ENCODE assay signal across 1 cellular context in genomic region chr5:65334077-65334476, GRCh38.
TF ChIP-seq lines count a peak whose summit lies in the region.

No MANE protein-coding gene starts in this region.

TF ChIP-seq in SK-N-SH treated with all-trans-retinoic acid at 6 μM for 48 hours, 23 proteins besides CTCF, POLR2A, EP300 and RAD21 (continued from another document):
- no peak for TF ChIP-seq POU6F1 (CRISPR knock-in tag; IDR thresholded peaks at IDR 0.05; ENCODE audit: borderline replicate concordance, low read depth)
- TF ChIP-seq, protein P1, sequence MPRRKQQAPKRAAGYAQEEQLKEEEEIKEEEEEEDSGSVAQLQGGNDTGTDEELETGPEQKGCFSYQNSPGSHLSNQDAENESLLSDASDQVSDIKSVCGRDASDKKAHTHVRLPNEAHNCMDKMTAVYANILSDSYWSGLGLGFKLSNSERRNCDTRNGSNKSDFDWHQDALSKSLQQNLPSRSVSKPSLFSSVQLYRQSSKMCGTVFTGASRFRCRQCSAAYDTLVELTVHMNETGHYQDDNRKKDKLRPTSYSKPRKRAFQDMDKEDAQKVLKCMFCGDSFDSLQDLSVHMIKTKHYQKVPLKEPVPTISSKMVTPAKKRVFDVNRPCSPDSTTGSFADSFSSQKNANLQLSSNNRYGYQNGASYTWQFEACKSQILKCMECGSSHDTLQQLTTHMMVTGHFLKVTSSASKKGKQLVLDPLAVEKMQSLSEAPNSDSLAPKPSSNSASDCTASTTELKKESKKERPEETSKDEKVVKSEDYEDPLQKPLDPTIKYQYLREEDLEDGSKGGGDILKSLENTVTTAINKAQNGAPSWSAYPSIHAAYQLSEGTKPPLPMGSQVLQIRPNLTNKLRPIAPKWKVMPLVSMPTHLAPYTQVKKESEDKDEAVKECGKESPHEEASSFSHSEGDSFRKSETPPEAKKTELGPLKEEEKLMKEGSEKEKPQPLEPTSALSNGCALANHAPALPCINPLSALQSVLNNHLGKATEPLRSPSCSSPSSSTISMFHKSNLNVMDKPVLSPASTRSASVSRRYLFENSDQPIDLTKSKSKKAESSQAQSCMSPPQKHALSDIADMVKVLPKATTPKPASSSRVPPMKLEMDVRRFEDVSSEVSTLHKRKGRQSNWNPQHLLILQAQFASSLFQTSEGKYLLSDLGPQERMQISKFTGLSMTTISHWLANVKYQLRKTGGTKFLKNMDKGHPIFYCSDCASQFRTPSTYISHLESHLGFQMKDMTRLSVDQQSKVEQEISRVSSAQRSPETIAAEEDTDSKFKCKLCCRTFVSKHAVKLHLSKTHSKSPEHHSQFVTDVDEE (CRISPR knock-in tag; IDR thresholded peaks at IDR 0.05), result no peak
TF ChIP-seq in SK-N-SH treated with all-trans-retinoic acid at 6 μM for 48 hours: peak in this region for 0.
